ENCODE assay signal across 29 cellular contexts in genomic region chr2:44786045-44786817, GRCh38.
"Had no signal": no experiment of that assay in that cellular context is flagged by ENCODE, and none has a peak within 500 bp of the region (broad histone marks: within the 10 kb centered on the region; RNA-seq: fewer than 3 reads in every experiment).

No MANE protein-coding gene starts in this region.

- H3K4me1 Mint-ChIP-seq: activated CD4-positive, alpha-beta T cell treated with anti-CD3 and anti-CD28 coated beads, Interleukin-2, amount 10 ng/mL, durations not matched to agents 24 days and 14 days; activated naive CD8-positive, alpha-beta T cell treated with anti-CD3 and anti-CD28 coated beads for 36 hours; activated T-helper 17 cell treated with anti-CD3 and anti-CD28 coated beads, Interleukin-2, amount 50 U/mL, for 72 hours had no signal

- H3K27ac ChIP-seq: brain microvascular endothelial cell, PC-9, WERI-Rb-1 had no signal

- H3K27ac Mint-ChIP-seq: activated CD4-positive, alpha-beta T cell treated with anti-CD3 and anti-CD28 coated beads, Interleukin-2, amount 10 ng/mL, durations not matched to agents 24 days and 14 days; activated CD8-positive, alpha-beta T cell treated with anti-CD3 and anti-CD28 coated beads for 36 hours; activated naive CD8-positive, alpha-beta T cell treated with anti-CD3 and anti-CD28 coated beads for 36 hours; activated T-cell treated with anti-CD3 and anti-CD28 coated beads, Interleukin-2, amount 50 U/mL, for 72 hours; activated T-helper 17 cell treated with anti-CD3 and anti-CD28 coated beads, Interleukin-2, amount 50 U/mL, for 72 hours had no signal

- H3K36me3 Mint-ChIP-seq: activated naive CD8-positive, alpha-beta T cell treated with anti-CD3 and anti-CD28 coated beads for 36 hours had no signal

- H3K9me3 Mint-ChIP-seq: activated CD4-positive, alpha-beta T cell treated with anti-CD3 and anti-CD28 coated beads, Interleukin-2, amount 10 ng/mL, durations not matched to agents 24 days and 14 days; activated CD8-positive, alpha-beta T cell treated with anti-CD3 and anti-CD28 coated beads for 36 hours; activated naive CD8-positive, alpha-beta T cell treated with anti-CD3 and anti-CD28 coated beads for 36 hours; activated T-cell treated with anti-CD3 and anti-CD28 coated beads, Interleukin-2, amount 50 U/mL, for 72 hours; activated T-helper 17 cell treated with anti-CD3 and anti-CD28 coated beads, Interleukin-2, amount 50 U/mL, for 72 hours had no signal

- FAIRE-seq: K562 had no signal

- DNase-seq: activated CD4-positive, alpha-beta T cell treated with anti-CD3 and anti-CD28 coated beads, Interleukin-2, amount 10 ng/mL, durations not matched to agents 24 days and 14 days; activated CD4-positive, alpha-beta T cell treated with anti-CD3 and anti-CD28 coated beads, Interleukin-2, amount 50 U/mL, for 4 hours; activated CD4-positive, CD25-positive, alpha-beta regulatory T cell; activated CD8-positive, alpha-beta T cell treated with anti-CD3 and anti-CD28 coated beads for 36 hours; activated effector memory CD4-positive, alpha-beta T cell treated with anti-CD3 and anti-CD28 coated beads, Interleukin-2, amount 50 U/mL, for 16 hours; activated naive CD4-positive, alpha-beta T cell; activated naive CD4-positive, alpha-beta T cell treated with anti-CD3 and anti-CD28 coated beads, Interleukin-2, amount 50 U/mL, for 16 hours; activated naive CD8-positive, alpha-beta T cell treated with anti-CD3 and anti-CD28 coated beads for 36 hours; activated T-cell treated with anti-CD3 and anti-CD28 coated beads, Interleukin-2, amount 50 U/mL, for 1 hour; activated T-cell treated with anti-CD3 and anti-CD28 coated beads, Interleukin-2, amount 50 U/mL, for 72 hours; amniotic stem cell; aorta; brain microvascular endothelial cell; NCI-H1105; NCI-H1436 treated with DMSO at 0.1 percent for 48 hours; NCI-H1694 treated with DMSO at 0.1 percent for 48 hours; NCI-H2029; NCI-H510A; NCI-H526; NCI-H748 treated with DMSO at 0.1 percent for 48 hours; PC-9; Right ventricle myocardium superior; SW 1271; T-helper 1 cell; T-helper 2 cell; T-helper 9 cell; WERI-Rb-1 had no signal

- H3K4me3 ChIP-seq: K562, PC-9 had no signal

- ATAC-seq: activated CD8-positive, alpha-beta T cell treated with anti-CD3 and anti-CD28 coated beads for 36 hours; activated T-cell treated with anti-CD3 and anti-CD28 coated beads, Interleukin-2, amount 50 U/mL, for 72 hours; activated T-helper 17 cell treated with anti-CD3 and anti-CD28 coated beads, Interleukin-2, amount 50 U/mL, for 72 hours; K562 had no signal

- H3K36me3 ChIP-seq: brain microvascular endothelial cell, WERI-Rb-1 had no signal

- H3K4me3 Mint-ChIP-seq: activated CD4-positive, alpha-beta T cell treated with anti-CD3 and anti-CD28 coated beads, Interleukin-2, amount 10 ng/mL, durations not matched to agents 24 days and 14 days; activated CD8-positive, alpha-beta T cell treated with anti-CD3 and anti-CD28 coated beads for 36 hours; activated naive CD8-positive, alpha-beta T cell treated with anti-CD3 and anti-CD28 coated beads for 36 hours; activated T-cell treated with anti-CD3 and anti-CD28 coated beads, Interleukin-2, amount 50 U/mL, for 72 hours; activated T-helper 17 cell treated with anti-CD3 and anti-CD28 coated beads, Interleukin-2, amount 50 U/mL, for 72 hours had no signal
